Comparison of ENCODE assay signal across 32 cellular contexts in the genomic region with DNA sequence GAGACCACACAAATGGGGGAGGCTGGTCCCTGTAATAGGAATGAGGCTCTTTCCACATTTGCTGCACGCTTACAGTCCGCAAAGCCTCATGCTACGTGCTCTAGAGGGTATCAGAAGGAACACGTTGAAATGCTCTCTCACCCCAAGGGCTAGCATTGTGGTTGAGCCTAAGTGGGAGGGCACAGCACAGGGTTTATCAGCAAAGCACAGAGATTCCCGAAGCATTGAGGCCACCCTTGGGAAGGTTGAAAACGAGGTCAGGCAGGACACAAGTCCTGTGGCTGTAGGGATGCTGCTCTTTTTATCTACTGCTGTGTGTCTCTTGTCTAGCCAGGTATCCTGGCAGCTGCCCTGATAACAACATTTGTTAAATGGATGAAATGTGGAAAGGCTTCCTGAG.
"Had no signal": no experiment of that assay in that cellular context is flagged by ENCODE, and none has a peak within 500 bp of the region (broad histone marks: within the 10 kb centered on the region; RNA-seq: fewer than 3 reads in every experiment).

No MANE protein-coding gene starts in this region.

- H3K9me3 Mint-ChIP-seq: activated CD4-positive, alpha-beta memory T cell treated with anti-CD3 and anti-CD28 coated beads, Interleukin-2, amount 10 ng/mL, durations not matched to agents 7 days and 5 days; activated CD4-positive, alpha-beta T cell treated with anti-CD3 and anti-CD28 coated beads, Interleukin-2, amount 10 ng/mL, durations not matched to agents 7 days and 5 days; activated naive CD4-positive, alpha-beta T cell treated with anti-CD3 and anti-CD28 coated beads, Interleukin-2, amount 10 ng/mL, durations not matched to agents 7 days and 5 days; activated naive CD4-positive, alpha-beta T cell treated with anti-CD3 and anti-CD28 coated beads, Interleukin-2, amount 50 U/mL, for 72 hours; activated naive CD8-positive, alpha-beta T cell treated with anti-CD3 and anti-CD28 coated beads, Interleukin-2, amount 10 ng/mL, durations not matched to agents 7 days and 5 days; activated T-cell treated with anti-CD3 and anti-CD28 coated beads, Interleukin-2, amount 50 U/mL, for 24 hours; activated T-cell treated with anti-CD3 and anti-CD28 coated beads, Interleukin-2, amount 50 U/mL, for 72 hours; brain; T-helper 2 cell treated with Interferon-gamma antibody and Interleukin-4, amounts not matched to agents 5 μg/mL and 100 μg/mL, for 36 hours had no signal

- H3K36me3 ChIP-seq: ascending aorta, breast epithelium, cardiac muscle cell, colonic mucosa, gastrocnemius medialis, heart left ventricle had no signal

- H3K27me3 Mint-ChIP-seq: activated CD4-positive, alpha-beta memory T cell treated with anti-CD3 and anti-CD28 coated beads, Interleukin-2, amount 10 ng/mL, durations not matched to agents 7 days and 5 days had no signal

- H3K36me3 Mint-ChIP-seq: activated naive CD4-positive, alpha-beta T cell treated with anti-CD3 and anti-CD28 coated beads, Interleukin-2, amount 10 ng/mL, durations not matched to agents 7 days and 5 days; activated naive CD4-positive, alpha-beta T cell treated with anti-CD3 and anti-CD28 coated beads, Interleukin-2, amount 50 U/mL, for 72 hours; activated naive CD8-positive, alpha-beta T cell treated with anti-CD3 and anti-CD28 coated beads, Interleukin-2, amount 10 ng/mL, durations not matched to agents 7 days and 5 days; brain had no signal

- H3K4me1 Mint-ChIP-seq: activated CD4-positive, alpha-beta memory T cell treated with anti-CD3 and anti-CD28 coated beads, Interleukin-2, amount 10 ng/mL, durations not matched to agents 7 days and 5 days; activated CD4-positive, alpha-beta T cell treated with anti-CD3 and anti-CD28 coated beads for 36 hours; activated CD4-positive, alpha-beta T cell treated with anti-CD3 and anti-CD28 coated beads, Interleukin-2, amount 10 ng/mL, durations not matched to agents 7 days and 5 days; activated naive CD4-positive, alpha-beta T cell treated with anti-CD3 and anti-CD28 coated beads, Interleukin-2, amount 10 ng/mL, durations not matched to agents 7 days and 5 days; activated naive CD8-positive, alpha-beta T cell treated with anti-CD3 and anti-CD28 coated beads, Interleukin-2, amount 10 ng/mL, durations not matched to agents 7 days and 5 days had no signal

- H3K27ac ChIP-seq: ascending aorta, breast epithelium, cardiac muscle cell, colonic mucosa, foreskin keratinocyte, gastrocnemius medialis, heart left ventricle had no signal

- H3K4me1 ChIP-seq: ascending aorta, breast epithelium, colonic mucosa, gastrocnemius medialis, heart left ventricle had no signal

- H3K4me3 ChIP-seq: ascending aorta, breast epithelium, cardiac muscle cell, colonic mucosa, gastrocnemius medialis, heart left ventricle had no signal

- H3K4me3 Mint-ChIP-seq: activated CD4-positive, alpha-beta memory T cell treated with anti-CD3 and anti-CD28 coated beads, Interleukin-2, amount 10 ng/mL, durations not matched to agents 7 days and 5 days; activated CD4-positive, alpha-beta T cell treated with anti-CD3 and anti-CD28 coated beads for 36 hours; activated CD4-positive, alpha-beta T cell treated with anti-CD3 and anti-CD28 coated beads, Interleukin-2, amount 10 ng/mL, durations not matched to agents 7 days and 5 days; activated naive CD4-positive, alpha-beta T cell treated with anti-CD3 and anti-CD28 coated beads, Interleukin-2, amount 10 ng/mL, durations not matched to agents 7 days and 5 days; activated naive CD8-positive, alpha-beta T cell treated with anti-CD3 and anti-CD28 coated beads, Interleukin-2, amount 10 ng/mL, durations not matched to agents 7 days and 5 days; activated T-cell treated with anti-CD3 and anti-CD28 coated beads, Interleukin-2, amount 50 U/mL, for 24 hours; activated T-cell treated with anti-CD3 and anti-CD28 coated beads, Interleukin-2, amount 50 U/mL, for 72 hours; brain; T-helper 17 cell; T-helper 2 cell treated with Interferon-gamma antibody and Interleukin-4, amounts not matched to agents 5 μg/mL and 100 μg/mL, for 36 hours had no signal

- H3K9me3 ChIP-seq: ascending aorta, breast epithelium, colonic mucosa, gastrocnemius medialis, heart left ventricle had no signal

- ATAC-seq: activated CD4-positive, alpha-beta T cell treated with anti-CD3 and anti-CD28 coated beads for 36 hours; activated naive CD4-positive, alpha-beta T cell treated with anti-CD3 and anti-CD28 coated beads, Interleukin-2, amount 50 U/mL, for 72 hours; activated T-cell treated with anti-CD3 and anti-CD28 coated beads, Interleukin-2, amount 50 U/mL, for 72 hours; esophagus mucosa; foreskin keratinocyte; gastrocnemius medialis; heart left ventricle; T-helper 17 cell had no signal

- H3K27ac Mint-ChIP-seq: activated CD4-positive, alpha-beta memory T cell treated with anti-CD3 and anti-CD28 coated beads, Interleukin-2, amount 10 ng/mL, durations not matched to agents 7 days and 5 days; activated CD4-positive, alpha-beta T cell treated with anti-CD3 and anti-CD28 coated beads for 36 hours; activated CD4-positive, alpha-beta T cell treated with anti-CD3 and anti-CD28 coated beads, Interleukin-2, amount 10 ng/mL, durations not matched to agents 7 days and 5 days; activated naive CD4-positive, alpha-beta T cell treated with anti-CD3 and anti-CD28 coated beads, Interleukin-2, amount 10 ng/mL, durations not matched to agents 7 days and 5 days; activated naive CD4-positive, alpha-beta T cell treated with anti-CD3 and anti-CD28 coated beads, Interleukin-2, amount 50 U/mL, for 72 hours; activated naive CD8-positive, alpha-beta T cell treated with anti-CD3 and anti-CD28 coated beads, Interleukin-2, amount 10 ng/mL, durations not matched to agents 7 days and 5 days; activated T-cell treated with anti-CD3 and anti-CD28 coated beads, Interleukin-2, amount 50 U/mL, for 24 hours; activated T-cell treated with anti-CD3 and anti-CD28 coated beads, Interleukin-2, amount 50 U/mL, for 72 hours; brain; T-helper 17 cell; T-helper 2 cell treated with Interferon-gamma antibody and Interleukin-4, amounts not matched to agents 5 μg/mL and 100 μg/mL, for 36 hours had no signal

- DNase-seq: activated CD4-positive, alpha-beta memory T cell treated with anti-CD3 and anti-CD28 coated beads, Interleukin-2, amount 10 ng/mL, durations not matched to agents 7 days and 5 days; activated CD4-positive, alpha-beta T cell treated with anti-CD3 and anti-CD28 coated beads for 36 hours; activated CD4-positive, alpha-beta T cell treated with anti-CD3 and anti-CD28 coated beads, Interleukin-2, amount 10 ng/mL, durations not matched to agents 7 days and 5 days; activated CD4-positive, alpha-beta T cell treated with anti-CD3 and anti-CD28 coated beads, Interleukin-2, amount 50 U/mL, for 4 hours; activated CD4-positive, CD25-positive, alpha-beta regulatory T cell; activated CD4-positive, CD25-positive, alpha-beta regulatory T cell treated with anti-CD3 and anti-CD28 coated beads, Interleukin-2, amount 50 U/mL, for 72 hours; activated CD8-positive, alpha-beta memory T cell treated with anti-CD3 and anti-CD28 coated beads, Interleukin-2, amount 50 U/mL, for 48 hours; activated gamma-delta T cell; activated naive CD4-positive, alpha-beta T cell; activated naive CD4-positive, alpha-beta T cell treated with anti-CD3 and anti-CD28 coated beads, Interleukin-2, amount 10 ng/mL, durations not matched to agents 7 days and 5 days; activated naive CD8-positive, alpha-beta T cell treated with anti-CD3 and anti-CD28 coated beads, Interleukin-2, amount 10 ng/mL, durations not matched to agents 7 days and 5 days; activated T-cell treated with anti-CD3 and anti-CD28 coated beads for 4 hours; activated T-cell treated with anti-CD3 and anti-CD28 coated beads, Interleukin-2, amount 50 U/mL, for 24 hours; activated T-cell treated with anti-CD3 and anti-CD28 coated beads, Interleukin-2, amount 50 U/mL, for 72 hours; central memory CD4-positive, alpha-beta T cell; cerebellar nuclear complex; colonic mucosa; effector CD8-positive, alpha-beta T cell; gastrocnemius medialis; glutamatergic neuron; heart left ventricle; T-helper 1 cell; T-helper 17 cell; T1000 had no signal

- H3K27me3 ChIP-seq: ascending aorta, cardiac muscle cell, colonic mucosa, gastrocnemius medialis had no signal
